ENCODE assay signal across 10 cellular contexts in genomic region chr3:172607305-172608121, GRCh38.
DNase-seq lines count a peak whose midpoint lies in the region; ATAC-seq, FAIRE-seq and TF ChIP-seq lines count a peak whose summit lies in the region.
"Had no signal": no experiment of that assay in that cellular context is flagged by ENCODE, and none has a peak within 500 bp of the region (broad histone marks: within the 10 kb centered on the region; RNA-seq: fewer than 3 reads in every experiment).

No MANE protein-coding gene starts in this region.

- peak overlapping the region; percentile 62 for H3K4me2 ChIP-seq in astrocyte (ENCODE audit: low read length)

- H3K9ac ChIP-seq in astrocyte (ENCODE audit: low read length) = peak overlapping the region; percentile 79

- H3K9me3 Mint-ChIP-seq in astrocyte (ENCODE audit: unreplicated experiment) = peaks cover 6% of the 10 kb centered on the region

- no peaks in the 10 kb centered on the region for H3K27me3 Mint-ChIP-seq in astrocyte (ENCODE audit: low read depth, unreplicated experiment)

- no peaks in the 10 kb centered on the region for H3K9me3 ChIP-seq in astrocyte (ENCODE audit: insufficient read depth, low read depth, low read length)
- H3K9me3 ChIP-seq: uterus had no signal

- H3K4me3 ChIP-seq in ACC112 (ENCODE audit: low read depth, low read length) (no peak overlapping the region), H7 (ENCODE audit: insufficient read depth, low read depth, low read length) (no peak overlapping the region), astrocyte (ENCODE audit: insufficient read depth, low read depth, low read length) (no peak overlapping the region), kidney epithelial cell (ENCODE audit: low read depth, low read length) (no peak overlapping the region)
- H3K4me3 ChIP-seq: uterus had no signal

- H3K4me1 ChIP-seq in ACC112 (ENCODE audit: control insufficient read depth, insufficient read depth, low read length, unreplicated experiment) (peaks cover 23% of the 10 kb centered on the region), astrocyte (ENCODE audit: insufficient read depth, low read length) (peaks cover 36% of the 10 kb centered on the region)
- H3K4me1 ChIP-seq: uterus had no signal

- TF ChIP-seq CTCF in astrocyte (IDR thresholded peaks at IDR 0.05; ENCODE audit: insufficient read depth, low read depth, low read length) = no peak
- TF ChIP-seq CTCF in kidney epithelial cell (IDR thresholded peaks at IDR 0.05; ENCODE audit: insufficient read depth, low read length, poor library complexity, severe bottlenecking) = no peak

- H3K27ac ChIP-seq in ACC112 (ENCODE audit: low read depth, low read length) (peak overlapping the region; percentile 78), astrocyte (ENCODE audit: low read depth, low read length) (peak overlapping the region; percentile 98)

- peak; percentile 17 for FAIRE-seq in astrocyte (lab: Jason Lieb, UNC)
- FAIRE-seq: HTR-8/SVneo had no signal

- H3K36me3 Mint-ChIP-seq in astrocyte (ENCODE audit: low read depth, unreplicated experiment) = no peaks in the 10 kb centered on the region

- H3K27me3 ChIP-seq in ACC112 (ENCODE audit: insufficient read depth, low read length) (no peaks in the 10 kb centered on the region), H7 (ENCODE audit: control insufficient read depth, insufficient read depth, low read length) (no peaks in the 10 kb centered on the region), astrocyte (ENCODE audit: insufficient read depth, low read length) (no peaks in the 10 kb centered on the region), kidney epithelial cell (ENCODE audit: control insufficient read depth, insufficient read depth, low read length) (no peaks in the 10 kb centered on the region)
- H3K27me3 ChIP-seq: uterus had no signal

- no peaks in the 10 kb centered on the region for H3K79me2 ChIP-seq in ACC112 (ENCODE audit: control insufficient read depth, insufficient read depth, low read length, unreplicated experiment)
- H3K79me2 ChIP-seq in astrocyte (ENCODE audit: insufficient read depth, low read length) = no peaks in the 10 kb centered on the region

- peak; percentile 77 for DNase-seq in H7
- DNase-seq in astrocyte (ENCODE audit: low read depth) = peak; percentile 92
- DNase-seq in kidney epithelial cell (ENCODE audit: low read depth) = peak; percentile 85
- DNase-seq in mesenteric fat pad (ENCODE audit: low spot score) = no peak
- DNase-seq in NCI-H510A (lab: John Stamatoyannopoulos, UW) = no peak
- DNase-seq: uterus had no signal

- no peaks in the 10 kb centered on the region for H3K36me3 ChIP-seq in ACC112 (ENCODE audit: insufficient read depth, low read length)
- H3K36me3 ChIP-seq in H7 (replicated peaks; ENCODE audit: control insufficient read depth, insufficient read depth, low read length) = no peaks in the 10 kb centered on the region
- no peaks in the 10 kb centered on the region for H3K36me3 ChIP-seq in astrocyte (ENCODE audit: insufficient read depth, low read length)
- H3K36me3 ChIP-seq in kidney epithelial cell (ENCODE audit: control insufficient read depth, insufficient read depth, low read length) = no peaks in the 10 kb centered on the region
- H3K36me3 ChIP-seq: uterus had no signal

- H2AFZ ChIP-seq in ACC112 (ENCODE audit: low read length, unreplicated experiment) (peak overlapping the region; percentile 45), astrocyte (ENCODE audit: low read depth, low read length) (peak overlapping the region; percentile 31)

- H3K27ac Mint-ChIP-seq in astrocyte (ENCODE audit: unreplicated experiment) = peak overlapping the region; percentile 72

- peaks cover 24% of the 10 kb centered on the region for H3K4me1 Mint-ChIP-seq in astrocyte (ENCODE audit: low read depth, unreplicated experiment)

- H3K4me3 Mint-ChIP-seq in astrocyte (ENCODE audit: unreplicated experiment) = no peak overlapping the region

- no peak for ATAC-seq in HG02840 (IDR thresholded peaks at IDR 0.05; ENCODE audit: low FRiP score, unreplicated experiment)
- ATAC-seq in HG03039 (IDR thresholded peaks at IDR 0.05; ENCODE audit: unreplicated experiment) = no peak

- H4K20me1 ChIP-seq in astrocyte (ENCODE audit: insufficient read depth, low read length) = no peaks in the 10 kb centered on the region

Comparison
In these comparisons a context has a peak if more than half of its experiments do, and no peak if none do; other contexts are left out.
1. DNase-seq: peak in H7 (single experiment), astrocyte (single experiment) and kidney epithelial cell (single experiment); none in mesenteric fat pad (single experiment) and NCI-H510A (single experiment).